20 cellular contexts compared by ENCODE assay signal in the genomic region with DNA sequence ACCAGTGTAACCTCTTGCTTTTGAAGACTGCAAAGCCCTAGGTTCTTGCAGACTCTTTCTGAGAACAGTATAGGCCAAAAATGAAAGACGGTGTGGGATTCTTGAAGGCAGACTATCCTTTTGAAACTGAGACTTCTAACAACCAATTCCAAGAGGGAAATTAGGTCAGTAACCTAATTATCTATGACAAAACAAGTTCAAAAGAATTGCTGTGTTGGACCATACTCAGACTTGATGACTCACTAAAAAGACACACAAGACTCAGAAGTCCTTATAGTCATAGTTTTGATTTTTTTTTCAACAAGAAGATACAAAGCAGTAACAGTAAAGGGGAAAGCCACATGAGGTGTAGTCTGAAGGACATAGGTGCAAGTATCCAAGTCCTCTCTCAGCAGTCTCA.
"Had no signal": no experiment of that assay in that cellular context is flagged by ENCODE, and none has a peak within 500 bp of the region (broad histone marks: within the 10 kb centered on the region; RNA-seq: fewer than 3 reads in every experiment).

No MANE protein-coding gene starts in this region.

- H3K4me3 ChIP-seq: dorsolateral prefrontal cortex, hepatocyte, lung had no signal

- ATAC-seq: activated CD8-positive, alpha-beta memory T cell treated with anti-CD3 and anti-CD28 coated beads, Interleukin-2, amount 10 ng/mL, durations not matched to agents 7 days and 5 days; WTC11 had no signal

- DNase-seq: activated CD4-positive, alpha-beta memory T cell treated with anti-CD3 and anti-CD28 coated beads for 36 hours; activated CD4-positive, alpha-beta T cell treated with anti-CD3 and anti-CD28 coated beads for 4 hours; activated CD8-positive, alpha-beta memory T cell treated with anti-CD3 and anti-CD28 coated beads, Interleukin-2, amount 10 ng/mL, durations not matched to agents 7 days and 5 days; activated naive CD4-positive, alpha-beta T cell treated with Interleukin-2 at 50 U/mL for 16 hours; activated naive CD8-positive, alpha-beta T cell treated with anti-CD3 and anti-CD28 coated beads, Interleukin-2, amount 10 ng/mL, durations not matched to agents 7 days and 5 days; anterior cingulate cortex; caudate nucleus; dorsolateral prefrontal cortex; islet precursor cell; nephron progenitor cell; occipital lobe; posterior cingulate gyrus; retina; stimulated activated CD4-positive, alpha-beta T cell treated with anti-CD3 and anti-CD28 coated beads, Interleukin-12 subunit alpha, Interleukin-12 subunit beta, amount 100 ng/mL, for 4 hours; stimulated activated CD4-positive, alpha-beta T cell treated with anti-CD3 and anti-CD28 coated beads, Interleukin-1b, Interleukin-23, amount 100 ng/mL, for 48 hours; stimulated activated CD8-positive, alpha-beta memory T cell treated with anti-CD3 and anti-CD28 coated beads, Interleukin-4, amount 100 ng/mL, for 48 hours; stimulated activated naive CD4-positive, alpha-beta T cell had no signal

- H3K27ac ChIP-seq: dorsolateral prefrontal cortex, hepatocyte had no signal
